ENCODE assay signal across 9 cellular contexts in the genomic region with DNA sequence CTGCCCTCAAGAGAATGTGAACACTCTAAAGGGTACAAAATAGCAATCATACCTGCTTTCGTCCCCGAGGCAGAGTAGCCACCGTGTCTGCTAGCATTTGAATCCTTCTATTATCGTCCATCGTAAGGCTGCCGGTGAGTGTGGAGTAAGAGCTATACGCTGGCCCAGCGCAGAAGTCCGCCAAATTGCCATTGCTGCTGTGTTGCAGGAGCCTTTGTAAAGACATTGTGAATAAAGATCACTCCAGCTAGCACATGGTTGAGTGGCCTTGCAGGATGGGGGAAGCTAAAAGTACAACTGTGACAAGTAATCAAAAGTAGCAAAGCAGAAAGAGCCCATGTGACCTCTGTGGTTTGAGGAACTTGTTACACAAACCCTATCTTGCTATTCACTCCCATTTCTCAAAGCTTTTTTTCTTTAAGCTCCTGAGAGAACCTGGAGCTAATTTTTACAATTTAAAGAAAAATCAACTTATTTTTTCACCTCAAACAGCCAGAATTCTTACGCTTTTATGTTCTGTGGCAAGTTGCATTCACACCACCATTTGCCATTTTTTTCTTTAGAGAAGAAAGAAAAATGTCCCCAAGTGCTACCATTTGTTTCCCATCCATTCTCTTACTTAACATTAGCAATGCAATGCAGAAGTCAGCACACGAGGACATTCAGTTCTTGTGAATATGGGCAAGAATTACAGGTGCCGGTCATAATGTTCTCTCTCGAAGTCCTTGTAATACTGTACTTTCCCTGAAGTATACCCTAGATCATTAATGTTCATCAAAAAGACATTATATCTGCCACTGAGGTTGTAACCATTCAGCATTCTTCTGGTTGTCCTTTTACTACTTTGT. TPM values are rescaled to one million over a fixed set of nuclear protein-coding genes. Genes with fewer than 3 reads are reported as not detected.
A peak's percentile ranks its signal among the peaks of the same experiment; 100 is the strongest.
DNase-seq lines count a peak whose midpoint lies in the region; ATAC-seq lines count a peak whose summit lies in the region.
"Had no signal": no experiment of that assay in that cellular context is flagged by ENCODE, and none has a peak within 500 bp of the region (broad histone marks: within the 10 kb centered on the region; RNA-seq: fewer than 3 reads in every experiment).

A gene (minus strand): TSS at position 295 of the 848 bp plus-strand sequence. CDS start 69 bp downstream, at position 226.

- peak; percentile 93 for DNase-seq in activated CD4-positive, alpha-beta T cell treated with anti-CD3 and anti-CD28 coated beads, Interleukin-2, amount 10 ng/mL, durations not matched to agents 24 days and 14 days
- peak; percentile 24 for DNase-seq in left ventricle myocardium superior
- DNase-seq in stimulated activated CD4-positive, alpha-beta T cell treated with anti-CD3 and anti-CD28 coated beads, TNF-alpha, amount 100 ng/mL, for 24 hours (ENCODE audit: low read depth in 3 of 3) = peak in 2 of 3 experiments; percentile 42 to 47
- no peak for DNase-seq in SHP77 (lab: John Stamatoyannopoulos, UW)
- no peak for DNase-seq in NCI-H1930 (lab: John Stamatoyannopoulos, UW)

- peaks cover 0 to 13% (median 0%) of the 10 kb centered on the region in 11 experiments; a peak in 5 of 22 replicates for H3K27me3 ChIP-seq in BLaER1 treated with 17β-estradiol and CSF1 and Interleukin-3, amounts not matched to agents 10 nM and 100 nM
- H3K27me3 ChIP-seq: ascending aorta had no signal

- intact Hi-C loops in activated CD4-positive, alpha-beta T cell treated with anti-CD3 and anti-CD28 coated beads, Interleukin-2, amount 10 ng/mL, durations not matched to agents 24 days and 14 days (cut with micrococcal nuclease) = loop anchor here (1.0 to 5.0 kb wide), 7 partner anchors 9 to 1102 kb away; no protein-coding TSS in a partner anchor
- intact Hi-C loops in left ventricle myocardium superior (cut with micrococcal nuclease) = no loop called here

- peak within 1 kb of the TSS; percentile 62 to 94 (median 76) for H3K4me2 ChIP-seq in BLaER1 treated with 17β-estradiol and CSF1 and Interleukin-3, amounts not matched to agents 10 nM and 100 nM

- H4K20me1 ChIP-seq in BLaER1 treated with 17β-estradiol and CSF1 and Interleukin-3, amounts not matched to agents 10 nM and 100 nM = peaks cover 0 to 26% (median 0%) of the 10 kb centered on the region in 11 experiments; a peak in 10 of 22 replicates

- peak within 1 kb of the TSS; percentile 92 for H3K4me3 Mint-ChIP-seq in activated CD4-positive, alpha-beta T cell treated with anti-CD3 and anti-CD28 coated beads, Interleukin-2, amount 10 ng/mL, durations not matched to agents 24 days and 14 days

- peak within 1 kb of the TSS; percentile 97 for H3K27ac Mint-ChIP-seq in activated CD4-positive, alpha-beta T cell treated with anti-CD3 and anti-CD28 coated beads, Interleukin-2, amount 10 ng/mL, durations not matched to agents 24 days and 14 days

- no peaks in the 10 kb centered on the region for H3K27me3 Mint-ChIP-seq in activated CD4-positive, alpha-beta T cell treated with anti-CD3 and anti-CD28 coated beads, Interleukin-2, amount 10 ng/mL, durations not matched to agents 24 days and 14 days

- ATAC-seq in GM19455 (IDR thresholded peaks at IDR 0.05; ENCODE audit: unreplicated experiment) = peak; percentile 36
- ATAC-seq in HG03520 (IDR thresholded peaks at IDR 0.05; ENCODE audit: unreplicated experiment) = peak; percentile 25
- ATAC-seq in left ventricle myocardium superior = peak; percentile 36

- peaks cover 50% of the 10 kb centered on the region for H3K4me1 Mint-ChIP-seq in activated CD4-positive, alpha-beta T cell treated with anti-CD3 and anti-CD28 coated beads, Interleukin-2, amount 10 ng/mL, durations not matched to agents 24 days and 14 days

- no peaks in the 10 kb centered on the region for H3K9me3 Mint-ChIP-seq in activated CD4-positive, alpha-beta T cell treated with anti-CD3 and anti-CD28 coated beads, Interleukin-2, amount 10 ng/mL, durations not matched to agents 24 days and 14 days

- peaks cover 0 to 37% (median 0%) of the 10 kb centered on the region in 11 experiments; a peak in 9 of 22 replicates for H3K36me3 ChIP-seq in BLaER1 treated with 17β-estradiol and CSF1 and Interleukin-3, amounts not matched to agents 10 nM and 100 nM
- H3K36me3 ChIP-seq: ascending aorta had no signal

- H3K9me3 ChIP-seq in BLaER1 treated with 17β-estradiol and CSF1 and Interleukin-3, amounts not matched to agents 10 nM and 100 nM (replicated peaks in 1 of 11) = peaks cover 0 to 6% (median 0%) of the 10 kb centered on the region in 11 experiments; a peak in 2 of 22 replicates
- H3K9me3 ChIP-seq: ascending aorta had no signal

- H3K4me1 ChIP-seq in BLaER1 treated with 17β-estradiol and CSF1 and Interleukin-3, amounts not matched to agents 10 nM and 100 nM = peaks cover 15 to 57% (median 37%) of the 10 kb centered on the region in 10 experiments
- H3K4me1 ChIP-seq: ascending aorta had no signal

- H3K9ac ChIP-seq in BLaER1 treated with 17β-estradiol and CSF1 and Interleukin-3, amounts not matched to agents 10 nM and 100 nM = peak within 1 kb of the TSS; percentile 6 to 98 (median 76); a peak in 20 of 22 replicates

- H3K27ac ChIP-seq in BLaER1 treated with 17β-estradiol and CSF1 and Interleukin-3, amounts not matched to agents 10 nM and 100 nM = peak within 1 kb of the TSS; percentile 19 to 96 (median 77); a peak in 19 of 22 replicates

- peak within 1 kb of the TSS in 9 of 10 experiments; percentile 41 to 93 (median 72); a peak in 17 of 20 replicates for H3K4me3 ChIP-seq in BLaER1 treated with 17β-estradiol and CSF1 and Interleukin-3, amounts not matched to agents 10 nM and 100 nM

- H3K36me3 Mint-ChIP-seq in activated CD4-positive, alpha-beta T cell treated with anti-CD3 and anti-CD28 coated beads, Interleukin-2, amount 10 ng/mL, durations not matched to agents 24 days and 14 days (ENCODE audit: low read depth) = peaks cover 47% of the 10 kb centered on the region

RNA-seq across cellular contexts. Expression of the gene that starts here (rescaled TPM):
- total RNA-seq in activated CD4-positive, alpha-beta T cell treated with anti-CD3 and anti-CD28 coated beads, Interleukin-2, amount 10 ng/mL, durations not matched to agents 24 days and 14 days = 320 and 321 TPM in 2 replicates
- total RNA-seq in left ventricle myocardium superior = 1.2 TPM

Comparison
In these comparisons a context has a peak if more than half of its experiments do, and no peak if none do; other contexts are left out.
1. RNA of the gene that starts here (total RNA-seq): 320 to 321 TPM in activated CD4-positive, alpha-beta T cell treated with anti-CD3 and anti-CD28 coated beads, Interleukin-2, amount 10 ng/mL, durations not matched to agents 24 days and 14 days; 1.2 TPM in left ventricle myocardium superior (single experiment); every median in the first group is over 100 times any median in the second.
2. DNase-seq: peak in activated CD4-positive, alpha-beta T cell treated with anti-CD3 and anti-CD28 coated beads, Interleukin-2, amount 10 ng/mL, durations not matched to agents 24 days and 14 days (single experiment), left ventricle myocardium superior (single experiment) and stimulated activated CD4-positive, alpha-beta T cell treated with anti-CD3 and anti-CD28 coated beads, TNF-alpha, amount 100 ng/mL, for 24 hours (2 of 3); none in SHP77 (0 of 2) and NCI-H1930 (0 of 2).
3. Peak in every context shown above with its lines, with median percentiles within 50 percentile points of each other: ATAC-seq.